Comparison of ENCODE assay signal across 16 cellular contexts in genomic region chrX:103197721-103198306, GRCh38. TPM values are rescaled to one million over a fixed set of nuclear protein-coding genes. Genes with fewer than 3 reads are reported as not detected.
DNase-seq lines count a peak whose midpoint lies in the region; TF ChIP-seq lines count a peak whose summit lies in the region.
"Had no signal": no experiment of that assay in that cellular context is flagged by ENCODE, and none has a peak within 500 bp of the region (broad histone marks: within the 10 kb centered on the region; RNA-seq: fewer than 3 reads in every experiment).

No MANE protein-coding gene starts in this region.

- no peak for DNase-seq in T-helper 2 cell treated with Interferon-gamma antibody and Interleukin-4, amounts not matched to agents 5 μg/mL and 100 μg/mL, for 36 hours (ENCODE audit: low spot score)
- DNase-seq in T-helper 2 cell (no peak), M059J (ENCODE audit: low read depth) (peak; percentile 55), epithelial cell of esophagus (ENCODE audit: low read depth) (peak; percentile 26), stromal cell of bone marrow (ENCODE audit: low read depth) (peak; percentile 67), NCI-H2107 (lab: John Stamatoyannopoulos, UW) (no peak), SW480 (ENCODE audit: low spot score) (no peak)
- DNase-seq in activated effector memory CD4-positive, alpha-beta T cell treated with anti-CD3 and anti-CD28 coated beads, Interleukin-2, amount 50 U/mL, for 16 hours = no peak
- DNase-seq: activated effector memory CD4-positive, alpha-beta T cell treated with Interleukin-2 at 50 U/mL for 16 hours; H7; Karpas-422; NCI-H2029; NCI-H774; stimulated activated naive CD4-positive, alpha-beta T cell treated with Interleukin-2 at 50 U/mL for 16 hours had no signal

- no peak for TF ChIP-seq CTCF in epithelial cell of esophagus (IDR thresholded peaks at IDR 0.05; ENCODE audit: insufficient read depth, low read depth, low read length, missing control alignments)

- peaks cover 3% of the 10 kb centered on the region for H3K4me1 Mint-ChIP-seq in T-helper 2 cell treated with Interferon-gamma antibody and Interleukin-4, amounts not matched to agents 5 μg/mL and 100 μg/mL, for 36 hours (ENCODE audit: low read depth)

- H3K36me3 Mint-ChIP-seq in T-helper 2 cell treated with Interferon-gamma antibody and Interleukin-4, amounts not matched to agents 5 μg/mL and 100 μg/mL, for 36 hours (ENCODE audit: low read depth) = no peaks in the 10 kb centered on the region

- H3K27ac Mint-ChIP-seq in T-helper 2 cell treated with Interferon-gamma antibody and Interleukin-4, amounts not matched to agents 5 μg/mL and 100 μg/mL, for 36 hours = peak overlapping the region; percentile 79

- peaks cover 2% of the 10 kb centered on the region for H3K27me3 Mint-ChIP-seq in T-helper 2 cell treated with Interferon-gamma antibody and Interleukin-4, amounts not matched to agents 5 μg/mL and 100 μg/mL, for 36 hours (ENCODE audit: low read depth)

- no peaks in the 10 kb centered on the region for H3K9me3 Mint-ChIP-seq in T-helper 2 cell treated with Interferon-gamma antibody and Interleukin-4, amounts not matched to agents 5 μg/mL and 100 μg/mL, for 36 hours

- no peak overlapping the region for H3K4me3 ChIP-seq in epithelial cell of esophagus (ENCODE audit: low read length)
- H3K4me3 ChIP-seq: skin epidermis, vagina had no signal

- no peak overlapping the region for H3K4me3 Mint-ChIP-seq in T-helper 2 cell treated with Interferon-gamma antibody and Interleukin-4, amounts not matched to agents 5 μg/mL and 100 μg/mL, for 36 hours

RNA-seq across cellular contexts. Expression of gene BEX4, which starts 17.1 kb away (rescaled TPM):
- 6.3 and 7.3 TPM in 2 replicates for total RNA-seq in M059J (2014; rRNA removed; shearing (Covaris generic))

RNA-seq across cellular contexts. Expression of gene TCEAL8, which starts 57.1 kb away (rescaled TPM):
- total RNA-seq in M059J (2014; rRNA removed; shearing (Covaris generic)) = 160 and 176 TPM in 2 replicates

Comparison
In these comparisons a context has a peak if more than half of its experiments do, and no peak if none do; other contexts are left out.
1. DNase-seq: peak in M059J (single experiment), epithelial cell of esophagus (single experiment) and stromal cell of bone marrow (single experiment); none in T-helper 2 cell treated with Interferon-gamma antibody and Interleukin-4, amounts not matched to agents 5 μg/mL and 100 μg/mL, for 36 hours (single experiment), T-helper 2 cell (0 of 5), NCI-H2107 (single experiment), activated effector memory CD4-positive, alpha-beta T cell treated with anti-CD3 and anti-CD28 coated beads, Interleukin-2, amount 50 U/mL, for 16 hours (single experiment) and SW480 (single experiment).